13 cellular contexts compared by ENCODE assay signal in genomic region chr11:82863209-82863608, GRCh38.
"Had no signal": no experiment of that assay in that cellular context is flagged by ENCODE, and none has a peak within 500 bp of the region (broad histone marks: within the 10 kb centered on the region; RNA-seq: fewer than 3 reads in every experiment).

No MANE protein-coding gene starts in this region.

- H3K9me3 Mint-ChIP-seq: activated B cell treated with CpG ODN at 0.5 μM for 24 hours; activated CD4-positive, alpha-beta T cell treated with anti-CD3 and anti-CD28 coated beads, Interleukin-2, amount 10 ng/mL, durations not matched to agents 24 days and 14 days; central memory CD8-positive, alpha-beta T cell; naive thymus-derived CD4-positive, alpha-beta T cell had no signal

- H3K4me3 Mint-ChIP-seq: activated B cell treated with CpG ODN at 0.5 μM for 24 hours; activated CD4-positive, alpha-beta T cell treated with anti-CD3 and anti-CD28 coated beads, Interleukin-2, amount 10 ng/mL, durations not matched to agents 24 days and 14 days; central memory CD8-positive, alpha-beta T cell; naive thymus-derived CD4-positive, alpha-beta T cell had no signal

- H3K9ac ChIP-seq: parathyroid adenoma had no signal

- H3K9me3 ChIP-seq: gastroesophageal sphincter, tibial nerve, vagina had no signal

- H3K79me2 ChIP-seq: parathyroid adenoma had no signal

- H3K4me1 ChIP-seq: parathyroid adenoma had no signal

- DNase-seq: activated B cell treated with CpG ODN at 0.5 μM for 24 hours; activated CD4-positive, alpha-beta T cell treated with anti-CD3 and anti-CD28 coated beads, Interleukin-2, amount 10 ng/mL, durations not matched to agents 24 days and 14 days; activated CD8-positive, alpha-beta memory T cell treated with anti-CD3 and anti-CD28 coated beads for 24 hours; activated naive CD4-positive, alpha-beta T cell treated with Interleukin-2 at 50 U/mL for 16 hours; islet precursor cell; mammary epithelial cell; naive thymus-derived CD4-positive, alpha-beta T cell had no signal

- H3K4me3 ChIP-seq: gastroesophageal sphincter, tibial nerve, vagina had no signal

- H3K27me3 Mint-ChIP-seq: activated B cell treated with CpG ODN at 0.5 μM for 24 hours; central memory CD8-positive, alpha-beta T cell had no signal

- H3K27ac ChIP-seq: gastroesophageal sphincter, parathyroid adenoma had no signal

- H2AFZ ChIP-seq: parathyroid adenoma had no signal

- H3K27ac Mint-ChIP-seq: activated B cell treated with CpG ODN at 0.5 μM for 24 hours; activated CD4-positive, alpha-beta T cell treated with anti-CD3 and anti-CD28 coated beads, Interleukin-2, amount 10 ng/mL, durations not matched to agents 24 days and 14 days; naive thymus-derived CD4-positive, alpha-beta T cell had no signal

- H3K36me3 ChIP-seq: gastroesophageal sphincter, tibial nerve, vagina had no signal

- ATAC-seq: gastroesophageal sphincter; left lobe of liver; naive thymus-derived CD4-positive, alpha-beta T cell had no signal

- H3K27me3 ChIP-seq: gastroesophageal sphincter, tibial nerve, vagina had no signal
